ENCODE assay signal across 11 cellular contexts in the genomic region with DNA sequence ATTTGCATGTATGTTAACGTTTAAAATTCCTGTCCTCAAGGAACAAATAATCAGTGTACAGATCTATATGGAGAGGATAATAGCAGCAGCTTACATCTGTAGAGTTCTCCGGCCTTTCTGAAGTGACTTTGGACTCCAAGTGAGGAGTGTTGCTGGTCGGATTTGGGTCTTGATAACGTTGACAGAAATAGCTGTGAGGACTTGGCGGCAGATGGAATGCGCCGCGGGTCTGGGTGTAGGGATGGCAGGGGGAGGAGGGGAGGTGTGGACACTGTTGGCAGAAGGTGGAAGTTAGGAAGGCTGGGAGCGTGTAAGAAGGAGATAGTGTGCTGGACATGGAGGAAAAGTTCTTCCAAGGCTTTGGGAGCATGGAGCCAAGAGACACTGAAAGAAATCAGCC.
"Had no signal": no experiment of that assay in that cellular context is flagged by ENCODE, and none has a peak within 500 bp of the region (broad histone marks: within the 10 kb centered on the region; RNA-seq: fewer than 3 reads in every experiment).

No MANE protein-coding gene starts in this region.

- H3K9me3 Mint-ChIP-seq: immature natural killer cell had no signal

- H3K36me3 Mint-ChIP-seq: immature natural killer cell had no signal

- H3K4me3 ChIP-seq: thyroid gland had no signal

- H3K9me3 ChIP-seq: SK-N-SH, thyroid gland had no signal

- H3K27ac ChIP-seq: thyroid gland, WERI-Rb-1 had no signal

- H3K4me3 Mint-ChIP-seq: immature natural killer cell had no signal

- H3K4me1 ChIP-seq: thyroid gland had no signal

- H3K27me3 ChIP-seq: thyroid gland had no signal

- DNase-seq: activated CD4-positive, alpha-beta T cell treated with anti-CD3 and anti-CD28 coated beads for 4 hours; activated naive CD4-positive, alpha-beta T cell treated with Interleukin-2 at 50 U/mL for 16 hours; cerebellar nuclear complex; dermis blood vessel endothelial cell; erythroblast; immature natural killer cell; mammary epithelial cell; SK-N-SH; T-helper 1 cell; thyroid gland; WERI-Rb-1 had no signal

- H3K27ac Mint-ChIP-seq: immature natural killer cell had no signal
